In genomic region chr14:23434488-23435219, GRCh38 we compare ENCODE assay signal across 33 cellular contexts. TPM values are rescaled to one million over a fixed set of nuclear protein-coding genes. Genes with fewer than 3 reads are reported as not detected.
DNase-seq lines count a peak whose midpoint lies in the region; ATAC-seq and TF ChIP-seq lines count a peak whose summit lies in the region.
"Had no signal": no experiment of that assay in that cellular context is flagged by ENCODE, and none has a peak within 500 bp of the region (broad histone marks: within the 10 kb centered on the region; RNA-seq: fewer than 3 reads in every experiment).

No MANE protein-coding gene starts in this region.

- no TSS peak for BruUV-seq in Caco-2 (replicated peaks; lab: Mats Ljungman, UMichigan)

- intact Hi-C loops in posterior vena cava (cut with DNase I), result no loop called here
- intact Hi-C loops in Caco-2 (cut with micrococcal nuclease; ENCODE audit: unreplicated experiment), result no loop called here

- no peaks in the 10 kb centered on the region; the same call in 1 of the 2 replicates for H3K27me3 ChIP-seq in Caco-2 (replicated peaks; ENCODE audit: control insufficient read depth, insufficient read depth, low read length)
- H3K27me3 ChIP-seq: breast epithelium, esophagus squamous epithelium, thyroid gland had no signal

- H3K27me3 Mint-ChIP-seq in Caco-2 (ENCODE audit: insufficient read depth, unreplicated experiment), result peaks cover 4% of the 10 kb centered on the region
- H3K27me3 Mint-ChIP-seq: stimulated activated naive CD8-positive, alpha-beta T cell treated with anti-CD3 and anti-CD28 coated beads, Interleukin-15, Interleukin-2, amounts not matched to agents 100 ng/mL and 50 ng/mL, for 24 hours had no signal

- H3K4me1 ChIP-seq in Caco-2, result peaks cover 12% of the 10 kb centered on the region
- H3K4me1 ChIP-seq: breast epithelium, esophagus squamous epithelium had no signal

- H3K4me3 Mint-ChIP-seq in Caco-2 (ENCODE audit: unreplicated experiment), result no peak overlapping the region
- H3K4me3 Mint-ChIP-seq in stimulated activated effector memory CD8-positive, alpha-beta T cell treated with anti-CD3 and anti-CD28 coated beads, Interleukin-12 subunit alpha, Interleukin-12 subunit beta, amount 100 ng/mL, for 72 hours, result no peak overlapping the region
- H3K4me3 Mint-ChIP-seq: activated naive CD4-positive, alpha-beta T cell treated with anti-CD3 and anti-CD28 coated beads for 36 hours; CD4-positive, alpha-beta T cell; dendritic cell treated with granulocyte-macrophage colony-stimulating factor and Interleukin-4, amounts not matched to agents 40 ng/mL and 50 ng/mL, for 4 days; mesothelial cell of epicardium; naive thymus-derived CD4-positive, alpha-beta T cell; stimulated activated naive CD8-positive, alpha-beta T cell treated with anti-CD3 and anti-CD28 coated beads, Interleukin-15, Interleukin-2, amounts not matched to agents 100 ng/mL and 50 ng/mL, for 24 hours had no signal

- H3K27ac Mint-ChIP-seq in Caco-2 (ENCODE audit: unreplicated experiment), result no peak overlapping the region
- no peak overlapping the region for H3K27ac Mint-ChIP-seq in stimulated activated effector memory CD8-positive, alpha-beta T cell treated with anti-CD3 and anti-CD28 coated beads, Interleukin-12 subunit alpha, Interleukin-12 subunit beta, amount 100 ng/mL, for 72 hours
- H3K27ac Mint-ChIP-seq: activated naive CD4-positive, alpha-beta T cell treated with anti-CD3 and anti-CD28 coated beads for 36 hours; CD4-positive, alpha-beta T cell; dendritic cell treated with granulocyte-macrophage colony-stimulating factor and Interleukin-4, amounts not matched to agents 40 ng/mL and 50 ng/mL, for 4 days; mesothelial cell of epicardium; naive thymus-derived CD4-positive, alpha-beta T cell; stimulated activated naive CD8-positive, alpha-beta T cell treated with anti-CD3 and anti-CD28 coated beads, Interleukin-15, Interleukin-2, amounts not matched to agents 100 ng/mL and 50 ng/mL, for 24 hours had no signal

- H3K9me3 ChIP-seq in Caco-2, result no peaks in the 10 kb centered on the region
- H3K9me3 ChIP-seq: breast epithelium, esophagus squamous epithelium, thyroid gland had no signal

- CTCF ChIA-PET in Caco-2 (lab: Charles Lee), result no interaction called here

- no peaks in the 10 kb centered on the region for H3K36me3 ChIP-seq in Caco-2 (ENCODE audit: control insufficient read depth, insufficient read depth, low read length)
- H3K36me3 ChIP-seq: breast epithelium, esophagus squamous epithelium, thyroid gland had no signal

- no peak for TF ChIP-seq CTCF in Caco-2 (IDR thresholded peaks at IDR 0.05; ENCODE audit: insufficient read depth in 1 of 2, low read depth in 1 of 2, low read length in 1 of 2, severe bottlenecking in 1 of 2, unreplicated experiment in 1 of 2)

- no peaks in the 10 kb centered on the region for H3K4me1 Mint-ChIP-seq in Caco-2 (ENCODE audit: low read depth, unreplicated experiment)
- H3K4me1 Mint-ChIP-seq in stimulated activated effector memory CD8-positive, alpha-beta T cell treated with anti-CD3 and anti-CD28 coated beads, Interleukin-12 subunit alpha, Interleukin-12 subunit beta, amount 100 ng/mL, for 72 hours, result no peaks in the 10 kb centered on the region

- no peaks in the 10 kb centered on the region for H3K36me3 Mint-ChIP-seq in Caco-2 (ENCODE audit: insufficient read depth, unreplicated experiment)
- H3K36me3 Mint-ChIP-seq in stimulated activated effector memory CD8-positive, alpha-beta T cell treated with anti-CD3 and anti-CD28 coated beads, Interleukin-12 subunit alpha, Interleukin-12 subunit beta, amount 100 ng/mL, for 72 hours, result no peaks in the 10 kb centered on the region
- H3K36me3 Mint-ChIP-seq: mesothelial cell of epicardium; naive thymus-derived CD4-positive, alpha-beta T cell had no signal

- peak overlapping the region; percentile 72 for H3K27ac ChIP-seq in angular gyrus (ENCODE audit: low read depth, low read length)
- H3K27ac ChIP-seq: breast epithelium, esophagus squamous epithelium, parathyroid adenoma, thyroid gland had no signal

- no peak for ATAC-seq in stimulated activated effector memory CD8-positive, alpha-beta T cell treated with anti-CD3 and anti-CD28 coated beads, Interleukin-12 subunit alpha, Interleukin-12 subunit beta, amount 100 ng/mL, for 72 hours
- ATAC-seq in GM21529 (IDR thresholded peaks at IDR 0.05; ENCODE audit: unreplicated experiment), result no peak
- ATAC-seq: naive thymus-derived CD4-positive, alpha-beta T cell; SK-N-SH treated with all-trans-retinoic acid at 6 μM for 48 hours had no signal

- POLR2A ChIA-PET in Caco-2 (lab: Charles Lee), result no interaction called here

- H3K4me3 ChIP-seq in Caco-2 (ENCODE audit: low read depth, low read length), result no peak overlapping the region
- H3K4me3 ChIP-seq: breast epithelium, esophagus squamous epithelium, thyroid gland had no signal

- DNase-seq in activated CD8-positive, alpha-beta memory T cell treated with anti-CD3 and anti-CD28 coated beads, Interleukin-2, amount 50 U/mL, for 48 hours, result peak; percentile 40
- DNase-seq in activated CD8-positive, alpha-beta memory T cell treated with anti-CD3 and anti-CD28 coated beads, Interleukin-2, amount 50 U/mL, for 4 hours, result no peak
- peak; percentile 32 for DNase-seq in islet precursor cell
- DNase-seq in posterior vena cava (ENCODE audit: low spot score), result peak; percentile 40
- DNase-seq in Caco-2, result no peak
- DNase-seq in stimulated activated effector memory CD8-positive, alpha-beta T cell treated with anti-CD3 and anti-CD28 coated beads, Interleukin-12 subunit alpha, Interleukin-12 subunit beta, amount 100 ng/mL, for 72 hours (ENCODE audit: low spot score in 2 of 2), result no peak
- DNase-seq: activated CD4-positive, alpha-beta T cell treated with anti-CD3 and anti-CD28 coated beads for 48 hours; activated CD8-positive, alpha-beta memory T cell treated with anti-CD3 and anti-CD28 coated beads for 24 hours; activated naive CD4-positive, alpha-beta T cell treated with anti-CD3 and anti-CD28 coated beads for 36 hours; activated T-cell treated with anti-CD3 and anti-CD28 coated beads, Interleukin-2, amount 50 U/mL, for 48 hours; AML-193; amniotic stem cell; CD4-positive, alpha-beta T cell; esophagus squamous epithelium; foreskin melanocyte; hippocampal formation; NCI-H1417 treated with DMSO at 0.1 percent for 48 hours; NCI-H446 treated with DMSO at 0.1 percent for 48 hours; NCI-H82; RPMI8226; thyroid gland had no signal

- H3K9me3 Mint-ChIP-seq in Caco-2 (ENCODE audit: unreplicated experiment), result no peaks in the 10 kb centered on the region
- no peaks in the 10 kb centered on the region for H3K9me3 Mint-ChIP-seq in stimulated activated effector memory CD8-positive, alpha-beta T cell treated with anti-CD3 and anti-CD28 coated beads, Interleukin-12 subunit alpha, Interleukin-12 subunit beta, amount 100 ng/mL, for 72 hours
- H3K9me3 Mint-ChIP-seq: activated naive CD4-positive, alpha-beta T cell treated with anti-CD3 and anti-CD28 coated beads for 36 hours; CD4-positive, alpha-beta T cell; dendritic cell treated with granulocyte-macrophage colony-stimulating factor and Interleukin-4, amounts not matched to agents 40 ng/mL and 50 ng/mL, for 4 days; mesothelial cell of epicardium; stimulated activated naive CD8-positive, alpha-beta T cell treated with anti-CD3 and anti-CD28 coated beads, Interleukin-15, Interleukin-2, amounts not matched to agents 100 ng/mL and 50 ng/mL, for 24 hours had no signal

RNA-seq across cellular contexts. Expression of gene MYH7, which starts 0.8 kb away (rescaled TPM):
- not detected for total RNA-seq in posterior vena cava
- total RNA-seq in Caco-2 (2022), result 0.07 TPM in 1 of 2 replicates, not detected in the other
- total RNA-seq: A172; activated naive CD4-positive, alpha-beta T cell treated with anti-CD3 and anti-CD28 coated beads for 36 hours; breast epithelium; CD4-positive, alpha-beta T cell; esophagus squamous epithelium; mesothelial cell of epicardium; naive thymus-derived CD4-positive, alpha-beta T cell; T-helper 2 cell treated with Interferon-gamma antibody and Interleukin-4, amounts not matched to agents 100 ng/mL and 5 ng/mL, for 36 hours had no signal

RNA-seq across cellular contexts. Expression of gene MYH6, which starts 26.6 kb away (rescaled TPM):
- total RNA-seq in posterior vena cava, result 1 to 10 TPM in 1 of 2 donors, not detected in 1; 1.3 TPM
- not detected in 2 replicates for total RNA-seq in Caco-2 (2022)
- total RNA-seq: A172; activated naive CD4-positive, alpha-beta T cell treated with anti-CD3 and anti-CD28 coated beads for 36 hours; breast epithelium; CD4-positive, alpha-beta T cell; esophagus squamous epithelium; mesothelial cell of epicardium; sciatic nerve; T-helper 2 cell treated with Interferon-gamma antibody and Interleukin-4, amounts not matched to agents 100 ng/mL and 5 ng/mL, for 36 hours; thyroid gland had no signal

RNA-seq across cellular contexts. Expression of gene NGDN, which starts 34.8 kb away (rescaled TPM):
- 10 to 100 TPM; 27.8 to 28.4 TPM for total RNA-seq in posterior vena cava
- 54.5 and 55.0 TPM in 2 replicates for total RNA-seq in Caco-2 (2022)

RNA-seq across cellular contexts. Expression of gene CMTM5, which starts 57.8 kb away (rescaled TPM):
- total RNA-seq in posterior vena cava (under 1 TPM; 0.57 to 0.74 TPM), Caco-2 (2022) (not detected in 2 replicates)
- total RNA-seq: A172; activated naive CD4-positive, alpha-beta T cell treated with anti-CD3 and anti-CD28 coated beads for 36 hours; CD4-positive, alpha-beta T cell; esophagus squamous epithelium; mesothelial cell of epicardium; naive thymus-derived CD4-positive, alpha-beta T cell; T-helper 2 cell treated with Interferon-gamma antibody and Interleukin-4, amounts not matched to agents 100 ng/mL and 5 ng/mL, for 36 hours had no signal

Comparison
In these comparisons a context has a peak if more than half of its experiments do, and no peak if none do; other contexts are left out.
1. DNase-seq: peak in activated CD8-positive, alpha-beta memory T cell treated with anti-CD3 and anti-CD28 coated beads, Interleukin-2, amount 50 U/mL, for 48 hours (single experiment), islet precursor cell (single experiment) and posterior vena cava (single experiment); none in activated CD8-positive, alpha-beta memory T cell treated with anti-CD3 and anti-CD28 coated beads, Interleukin-2, amount 50 U/mL, for 4 hours (single experiment), Caco-2 (0 of 2) and stimulated activated effector memory CD8-positive, alpha-beta T cell treated with anti-CD3 and anti-CD28 coated beads, Interleukin-12 subunit alpha, Interleukin-12 subunit beta, amount 100 ng/mL, for 72 hours (0 of 2).